Comparison of ENCODE assay signal across 1 cellular context in the genomic region with DNA sequence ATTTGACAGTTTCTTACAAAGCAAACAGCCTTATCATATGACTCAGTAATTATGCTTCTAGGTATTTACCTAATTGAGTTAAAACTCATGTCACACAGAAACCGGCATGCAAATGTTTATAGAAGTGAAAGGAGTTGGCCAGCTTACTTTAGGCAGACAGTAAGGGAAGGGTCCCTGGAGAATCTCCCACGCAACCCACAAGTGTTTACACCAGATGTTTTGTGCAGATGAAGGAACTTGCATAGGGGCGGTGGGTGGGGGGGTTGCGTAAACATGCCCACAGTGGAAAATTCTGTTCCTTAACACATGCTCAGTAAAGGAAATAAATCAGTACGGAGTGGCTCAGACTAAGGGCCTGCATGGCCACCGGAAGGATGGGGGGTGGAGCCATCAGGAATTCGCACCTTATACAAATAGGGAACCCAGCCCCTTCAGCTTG.
TF ChIP-seq lines count a peak whose summit lies in the region.

No MANE protein-coding gene starts in this region.

TF ChIP-seq in GM12878, 131 proteins besides CTCF, POLR2A, EP300 and RAD21 (continued from another document and continues in another):
- TF ChIP-seq, protein P1, sequence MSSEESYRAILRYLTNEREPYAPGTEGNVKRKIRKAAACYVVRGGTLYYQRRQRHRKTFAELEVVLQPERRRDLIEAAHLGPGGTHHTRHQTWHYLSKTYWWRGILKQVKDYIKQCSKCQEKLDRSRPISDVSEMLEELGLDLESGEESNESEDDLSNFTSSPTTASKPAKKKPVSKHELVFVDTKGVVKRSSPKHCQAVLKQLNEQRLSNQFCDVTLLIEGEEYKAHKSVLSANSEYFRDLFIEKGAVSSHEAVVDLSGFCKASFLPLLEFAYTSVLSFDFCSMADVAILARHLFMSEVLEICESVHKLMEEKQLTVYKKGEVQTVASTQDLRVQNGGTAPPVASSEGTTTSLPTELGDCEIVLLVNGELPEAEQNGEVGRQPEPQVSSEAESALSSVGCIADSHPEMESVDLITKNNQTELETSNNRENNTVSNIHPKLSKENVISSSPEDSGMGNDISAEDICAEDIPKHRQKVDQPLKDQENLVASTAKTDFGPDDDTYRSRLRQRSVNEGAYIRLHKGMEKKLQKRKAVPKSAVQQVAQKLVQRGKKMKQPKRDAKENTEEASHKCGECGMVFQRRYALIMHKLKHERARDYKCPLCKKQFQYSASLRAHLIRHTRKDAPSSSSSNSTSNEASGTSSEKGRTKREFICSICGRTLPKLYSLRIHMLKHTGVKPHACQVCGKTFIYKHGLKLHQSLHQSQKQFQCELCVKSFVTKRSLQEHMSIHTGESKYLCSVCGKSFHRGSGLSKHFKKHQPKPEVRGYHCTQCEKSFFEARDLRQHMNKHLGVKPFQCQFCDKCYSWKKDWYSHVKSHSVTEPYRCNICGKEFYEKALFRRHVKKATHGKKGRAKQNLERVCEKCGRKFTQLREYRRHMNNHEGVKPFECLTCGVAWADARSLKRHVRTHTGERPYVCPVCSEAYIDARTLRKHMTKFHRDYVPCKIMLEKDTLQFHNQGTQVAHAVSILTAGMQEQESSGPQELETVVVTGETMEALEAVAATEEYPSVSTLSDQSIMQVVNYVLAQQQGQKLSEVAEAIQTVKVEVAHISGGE (CRISPR knock-in tag; IDR thresholded peaks at IDR 0.05) = no peak
- TF ChIP-seq HCFC1 (IDR thresholded peaks at IDR 0.05; ENCODE audit: low read length) = no peak
- peak; percentile 91 for TF ChIP-seq BCL11A (IDR thresholded peaks at IDR 0.05; ENCODE audit: low read depth, low read length)
- no peak for TF ChIP-seq NR2C1 (IDR thresholded peaks at IDR 0.05)
- TF ChIP-seq, protein P2, sequence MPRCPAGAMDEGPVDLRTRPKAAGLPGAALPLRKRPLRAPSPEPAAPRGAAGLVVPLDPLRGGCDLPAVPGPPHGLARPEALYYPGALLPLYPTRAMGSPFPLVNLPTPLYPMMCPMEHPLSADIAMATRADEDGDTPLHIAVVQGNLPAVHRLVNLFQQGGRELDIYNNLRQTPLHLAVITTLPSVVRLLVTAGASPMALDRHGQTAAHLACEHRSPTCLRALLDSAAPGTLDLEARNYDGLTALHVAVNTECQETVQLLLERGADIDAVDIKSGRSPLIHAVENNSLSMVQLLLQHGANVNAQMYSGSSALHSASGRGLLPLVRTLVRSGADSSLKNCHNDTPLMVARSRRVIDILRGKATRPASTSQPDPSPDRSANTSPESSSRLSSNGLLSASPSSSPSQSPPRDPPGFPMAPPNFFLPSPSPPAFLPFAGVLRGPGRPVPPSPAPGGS (IDR thresholded peaks at IDR 0.05; ENCODE audit: borderline replicate concordance, insufficient read depth, low read depth, low read length, poor library complexity, severe bottlenecking) = no peak
- no peak for TF ChIP-seq NFYA (IDR thresholded peaks at IDR 0.05; ENCODE audit: borderline replicate concordance, low read depth, low read length)
- TF ChIP-seq JUND (IDR thresholded peaks at IDR 0.05; ENCODE audit: low read depth, low read length) = 0 out of 2 replicates have a peak, but pooled peaks have one; percentile 30
- peak; percentile 93 to 95 for TF ChIP-seq IKZF2 (IDR thresholded peaks at IDR 0.05)
- TF ChIP-seq SMC3 (IDR thresholded peaks at IDR 0.05; ENCODE audit: borderline replicate concordance, low read length) = no peak
- no peak for TF ChIP-seq CHD1 (IDR thresholded peaks at IDR 0.05; ENCODE audit: low read depth, low read length)
- peak; percentile 73 for TF ChIP-seq SKIL (IDR thresholded peaks at IDR 0.05; ENCODE audit: low read depth, poor library complexity, severe bottlenecking)
- peak; percentile 96; the same call in 2 of the 3 replicates for TF ChIP-seq POU2F2 (IDR thresholded peaks at IDR 0.05; ENCODE audit: borderline replicate concordance, low read depth, low read length)
- TF ChIP-seq, protein P3, sequence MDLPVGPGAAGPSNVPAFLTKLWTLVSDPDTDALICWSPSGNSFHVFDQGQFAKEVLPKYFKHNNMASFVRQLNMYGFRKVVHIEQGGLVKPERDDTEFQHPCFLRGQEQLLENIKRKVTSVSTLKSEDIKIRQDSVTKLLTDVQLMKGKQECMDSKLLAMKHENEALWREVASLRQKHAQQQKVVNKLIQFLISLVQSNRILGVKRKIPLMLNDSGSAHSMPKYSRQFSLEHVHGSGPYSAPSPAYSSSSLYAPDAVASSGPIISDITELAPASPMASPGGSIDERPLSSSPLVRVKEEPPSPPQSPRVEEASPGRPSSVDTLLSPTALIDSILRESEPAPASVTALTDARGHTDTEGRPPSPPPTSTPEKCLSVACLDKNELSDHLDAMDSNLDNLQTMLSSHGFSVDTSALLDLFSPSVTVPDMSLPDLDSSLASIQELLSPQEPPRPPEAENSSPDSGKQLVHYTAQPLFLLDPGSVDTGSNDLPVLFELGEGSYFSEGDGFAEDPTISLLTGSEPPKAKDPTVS (IDR thresholded peaks at IDR 0.05; ENCODE audit: low read depth, low read length) = no peak
- TF ChIP-seq RFX5 (IDR thresholded peaks at IDR 0.05; ENCODE audit: low read depth, low read length) = no peak
- no peak for TF ChIP-seq FOXM1 (IDR thresholded peaks at IDR 0.05; ENCODE audit: low read depth, low read length)
- TF ChIP-seq HDGF (IDR thresholded peaks at IDR 0.05) = no peak
- TF ChIP-seq WRNIP1 (IDR thresholded peaks at IDR 0.05; ENCODE audit: borderline replicate concordance, low read depth, low read length) = no peak
- no peak for TF ChIP-seq PBX3 (IDR thresholded peaks at IDR 0.05; ENCODE audit: insufficient replicate concordance, low read depth, low read length)
- TF ChIP-seq SMARCA5 (IDR thresholded peaks at IDR 0.05) = no peak
- TF ChIP-seq ZNF207 (IDR thresholded peaks at IDR 0.05; ENCODE audit: borderline replicate concordance) = no peak
- no peak for TF ChIP-seq NR2C2 (IDR thresholded peaks at IDR 0.05; ENCODE audit: borderline replicate concordance, control insufficient read depth, insufficient read length, low read depth)
- no peak for TF ChIP-seq RELA (IDR thresholded peaks at IDR 0.05; ENCODE audit: borderline replicate concordance, partially characterized antibody)
- TF ChIP-seq CREB1 (IDR thresholded peaks at IDR 0.05; ENCODE audit: low read depth) = no peak
- no peak for TF ChIP-seq TCF3 (IDR thresholded peaks at IDR 0.05; ENCODE audit: borderline replicate concordance, insufficient read depth, low read depth, low read length)
- TF ChIP-seq ZNF592 (IDR thresholded peaks at IDR 0.05) = no peak
- no peak for TF ChIP-seq TAF1 (IDR thresholded peaks at IDR 0.05; ENCODE audit: borderline replicate concordance, low read depth, low read length)
- TF ChIP-seq SUZ12 (IDR thresholded peaks at IDR 0.05; ENCODE audit: unreplicated experiment) = no peak
- no peak for TF ChIP-seq IRF3 (IDR thresholded peaks at IDR 0.05)
- TF ChIP-seq MYB (IDR thresholded peaks at IDR 0.05; ENCODE audit: borderline replicate concordance, low read depth, low read length) = 0 out of 2 replicates have a peak, but pooled peaks have one; percentile 52
- peak; percentile 89 for TF ChIP-seq RELB (IDR thresholded peaks at IDR 0.05; ENCODE audit: low read depth)
- TF ChIP-seq GABPA (IDR thresholded peaks at IDR 0.05; ENCODE audit: low read depth) = no peak
- TF ChIP-seq RCOR1 (conservative IDR thresholded peaks at IDR 0.05; ENCODE audit: low read depth, low read length) = 0 out of 2 replicates have a peak, but pooled peaks have one; percentile 51
- no peak for TF ChIP-seq E2F8 (IDR thresholded peaks at IDR 0.05; ENCODE audit: low read depth, partially characterized antibody)
- no peak for TF ChIP-seq USF1 (IDR thresholded peaks at IDR 0.05; ENCODE audit: borderline replicate concordance, extremely low read length, insufficient read depth, low read depth, low read length)
- TF ChIP-seq MEF2A (IDR thresholded peaks at IDR 0.05; ENCODE audit: insufficient read depth, low read depth, low read length) = no peak
